ENCODE assay signal across 23 cellular contexts in the genomic region with DNA sequence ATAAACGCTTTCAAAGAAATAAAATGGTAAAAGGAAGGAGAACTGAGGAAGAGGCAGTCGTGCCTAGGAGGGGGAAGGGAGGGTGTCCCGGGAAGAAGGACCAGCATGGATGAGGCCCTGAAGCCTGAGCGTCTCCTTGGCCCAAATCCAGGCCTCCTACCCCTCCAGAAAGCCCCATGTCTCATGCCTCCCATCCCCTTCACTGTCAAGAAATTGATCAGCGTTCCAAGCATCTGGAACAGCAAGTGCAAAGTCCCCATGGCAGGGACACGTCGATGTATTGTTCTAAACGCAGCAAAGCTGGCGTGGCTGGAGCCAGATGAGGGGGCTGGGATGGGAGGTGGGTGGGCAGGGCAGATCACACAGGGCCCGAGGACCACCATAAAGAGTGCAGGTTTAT. TPM values are rescaled to one million over a fixed set of nuclear protein-coding genes. Genes with fewer than 3 reads are reported as not detected.
"Had no signal": no experiment of that assay in that cellular context is flagged by ENCODE, and none has a peak within 500 bp of the region (broad histone marks: within the 10 kb centered on the region; RNA-seq: fewer than 3 reads in every experiment).

No MANE protein-coding gene starts in this region.

- H3K36me3 Mint-ChIP-seq: immature natural killer cell; stimulated activated effector memory CD8-positive, alpha-beta T cell treated with anti-CD3 and anti-CD28 coated beads, Interleukin-12 subunit alpha, Interleukin-12 subunit beta, amount 100 ng/mL, for 72 hours had no signal

- H3K4me3 Mint-ChIP-seq: effector memory CD8-positive, alpha-beta T cell; immature natural killer cell; naive thymus-derived CD4-positive, alpha-beta T cell; nephron progenitor cell; stimulated activated effector memory CD8-positive, alpha-beta T cell treated with anti-CD3 and anti-CD28 coated beads, Interleukin-12 subunit alpha, Interleukin-12 subunit beta, amount 100 ng/mL, for 72 hours had no signal

- DNase-seq: cortex of kidney; effector memory CD8-positive, alpha-beta T cell; glutamatergic neuron; immature natural killer cell; left cardiac atrium; mammary epithelial cell; naive thymus-derived CD4-positive, alpha-beta T cell; nephron progenitor cell; stimulated activated CD4-positive, alpha-beta T cell treated with anti-CD3 and anti-CD28 coated beads, Interleukin-4, amount 100 ng/mL, for 1 hour; stimulated activated CD8-positive, alpha-beta memory T cell treated with anti-CD3 and anti-CD28 coated beads, Interleukin-4, amount 100 ng/mL, for 48 hours; stimulated activated naive CD8-positive, alpha-beta T cell treated with anti-CD3 and anti-CD28 coated beads, Interleukin-15, Interleukin-2, amounts not matched to agents 100 U/mL and 50 U/mL, for 24 hours; testis had no signal

- H3K27me3 ChIP-seq: esophagus muscularis mucosa, gastroesophageal sphincter, right atrium auricular region, testis had no signal

- H3K4me1 Mint-ChIP-seq: immature natural killer cell; naive thymus-derived CD4-positive, alpha-beta T cell; stimulated activated effector memory CD8-positive, alpha-beta T cell treated with anti-CD3 and anti-CD28 coated beads, Interleukin-12 subunit alpha, Interleukin-12 subunit beta, amount 100 ng/mL, for 72 hours had no signal

- H3K4me3 ChIP-seq: esophagus muscularis mucosa, gastroesophageal sphincter, right atrium auricular region, smooth muscle cell, testis, tibial nerve had no signal

- H3K4me2 ChIP-seq: smooth muscle cell had no signal

- H3K36me3 ChIP-seq: esophagus muscularis mucosa, gastroesophageal sphincter, neutrophil, right atrium auricular region, tibial nerve had no signal

- FAIRE-seq: keratinocyte had no signal

- H3K27ac ChIP-seq: epithelial cell of prostate, esophagus muscularis mucosa, gastroesophageal sphincter, neutrophil, testis had no signal

- H3K4me1 ChIP-seq: tibial nerve had no signal

- H3K27ac Mint-ChIP-seq: effector memory CD8-positive, alpha-beta T cell; immature natural killer cell; naive thymus-derived CD4-positive, alpha-beta T cell; stimulated activated effector memory CD8-positive, alpha-beta T cell treated with anti-CD3 and anti-CD28 coated beads, Interleukin-12 subunit alpha, Interleukin-12 subunit beta, amount 100 ng/mL, for 72 hours had no signal

- H3K9me3 ChIP-seq: esophagus muscularis mucosa, neutrophil, right atrium auricular region, testis had no signal

- ATAC-seq: effector memory CD8-positive, alpha-beta T cell; gastroesophageal sphincter; naive thymus-derived CD4-positive, alpha-beta T cell; stimulated activated effector memory CD8-positive, alpha-beta T cell treated with anti-CD3 and anti-CD28 coated beads, Interleukin-12 subunit alpha, Interleukin-12 subunit beta, amount 100 ng/mL, for 72 hours; stimulated activated naive CD8-positive, alpha-beta T cell treated with anti-CD3 and anti-CD28 coated beads, Interleukin-15, Interleukin-2, amounts not matched to agents 100 U/mL and 50 U/mL, for 24 hours had no signal

- H3K9me3 Mint-ChIP-seq: effector memory CD8-positive, alpha-beta T cell; immature natural killer cell had no signal

RNA-seq across cellular contexts. Expression of a gene that starts 22.6 kb away (rescaled TPM):
- total RNA-seq: smooth muscle cell, ureter had no signal
- polyA plus RNA-seq: immature natural killer cell; naive thymus-derived CD4-positive, alpha-beta T cell; smooth muscle cell had no signal

RNA-seq across cellular contexts. Expression of a gene that starts 43.7 kb away (rescaled TPM):
- total RNA-seq: mononuclear cell; naive thymus-derived CD4-positive, alpha-beta T cell had no signal
